In the genomic region with DNA sequence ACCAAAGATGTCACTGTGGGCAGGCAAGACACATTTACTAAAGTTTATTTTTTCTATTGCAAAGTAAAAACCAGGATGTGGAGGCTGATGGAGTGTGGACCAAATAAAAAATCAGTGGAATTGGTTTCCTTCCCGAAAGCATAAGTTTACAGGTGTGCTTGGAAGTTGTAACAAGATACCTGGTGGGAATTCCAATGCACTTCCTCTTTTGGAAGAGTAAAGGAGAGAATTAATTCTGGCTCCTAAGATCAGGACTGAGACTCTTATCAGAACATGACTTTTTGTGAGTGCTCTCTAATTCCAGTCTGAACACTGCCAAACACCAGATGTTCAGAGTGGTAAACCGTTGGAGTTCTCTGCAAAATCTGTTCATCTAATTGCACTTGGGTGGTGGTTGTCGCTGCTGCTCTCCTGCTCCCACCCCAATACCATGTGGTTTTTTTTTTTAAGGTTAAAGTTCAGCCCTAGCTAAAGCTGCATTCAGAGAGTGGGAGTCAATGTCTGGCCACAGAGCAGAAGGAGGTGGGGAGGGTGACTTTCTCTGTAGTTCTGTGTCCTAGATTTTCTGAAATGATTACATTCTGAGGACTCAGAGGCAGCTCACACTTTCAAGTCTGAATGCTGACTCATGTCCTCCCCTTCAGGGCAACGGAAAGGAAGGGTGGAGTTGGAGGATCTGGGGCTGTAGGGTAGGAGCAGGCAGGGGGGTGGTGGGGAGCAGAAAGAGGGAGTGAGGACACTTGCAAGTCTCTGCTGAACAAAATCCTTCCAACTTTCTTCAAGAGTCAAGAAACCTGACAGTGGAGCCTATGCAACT, we compare ENCODE assay signal across 8 cellular contexts.
DNase-seq lines count a peak whose midpoint lies in the region; ATAC-seq and TF ChIP-seq lines count a peak whose summit lies in the region.

No MANE protein-coding gene starts in this region.

- WGBS in hepatocyte (ENCODE audit: low lambda C conversion rate, missing lambda C conversion rate), result 25% methylated on average over 4 of the region's 4 CpGs

- H3K36me3 ChIP-seq in hepatocyte (replicated peaks; ENCODE audit: insufficient read depth, low read depth), result no peaks in the 10 kb centered on the region

- H3K27me3 Mint-ChIP-seq in activated T-cell treated with anti-CD3 and anti-CD28 coated beads, Interleukin-2, amount 50 U/mL, for 72 hours (ENCODE audit: low read depth), result peaks cover 17% of the 10 kb centered on the region

- no peaks in the 10 kb centered on the region for H3K27me3 ChIP-seq in hepatocyte

- H3K9me3 ChIP-seq in hepatocyte (ENCODE audit: low read depth), result no peaks in the 10 kb centered on the region

- peaks cover 10% of the 10 kb centered on the region for H3K4me1 ChIP-seq in hepatocyte (ENCODE audit: insufficient read depth)

- DNase-seq in EL, result peak; percentile 95
- DNase-seq in HCEC 1CT, result peak; percentile 91
- peak; percentile 82 for DNase-seq in NCI-H2171 (lab: John Stamatoyannopoulos, UW)
- peak; percentile 64 to 68 for DNase-seq in activated T-cell treated with anti-CD3 and anti-CD28 coated beads, Interleukin-2, amount 50 U/mL, for 72 hours
- peak; percentile 50 for DNase-seq in hepatocyte (ENCODE audit: low spot score)
- DNase-seq in stimulated activated CD8-positive, alpha-beta memory T cell treated with anti-CD3 and anti-CD28 coated beads, Interleukin-4, amount 100 ng/mL, for 4 hours (ENCODE audit: low read depth in 2 of 2, low spot score in 1 of 2), result peak; percentile 6 to 10
- no peak for DNase-seq in NAMALWA (ENCODE audit: low spot score)

- peak; percentile 91 to 92 for ATAC-seq in activated T-cell treated with anti-CD3 and anti-CD28 coated beads, Interleukin-2, amount 50 U/mL, for 72 hours (replicated peaks in 1 of 2)
- ATAC-seq in HG02571 (IDR thresholded peaks at IDR 0.05; ENCODE audit: unreplicated experiment), result no peak

- H3K4me3 Mint-ChIP-seq in activated T-cell treated with anti-CD3 and anti-CD28 coated beads, Interleukin-2, amount 50 U/mL, for 72 hours, result peak overlapping the region; percentile 49 to 72

- no peaks in the 10 kb centered on the region for H3K36me3 Mint-ChIP-seq in activated T-cell treated with anti-CD3 and anti-CD28 coated beads, Interleukin-2, amount 50 U/mL, for 72 hours (ENCODE audit: insufficient read depth in 2 of 2)

- TF ChIP-seq CTCF in hepatocyte (IDR thresholded peaks at IDR 0.05; ENCODE audit: poor library complexity), result no peak

- H3K27ac Mint-ChIP-seq in activated T-cell treated with anti-CD3 and anti-CD28 coated beads, Interleukin-2, amount 50 U/mL, for 72 hours, result peak overlapping the region; percentile 71

- H3K27ac ChIP-seq in hepatocyte, result peak overlapping the region; percentile 5

- no peak overlapping the region for H3K4me3 ChIP-seq in hepatocyte

- H3K4me2 ChIP-seq in hepatocyte, result no peak overlapping the region

- peaks cover 0 to 2% of the 10 kb centered on the region in 2 donors for H3K9me3 Mint-ChIP-seq in activated T-cell treated with anti-CD3 and anti-CD28 coated beads, Interleukin-2, amount 50 U/mL, for 72 hours

- H4K20me1 ChIP-seq in hepatocyte (ENCODE audit: insufficient read depth, poor library complexity, severe bottlenecking), result no peaks in the 10 kb centered on the region

- no peaks in the 10 kb centered on the region for H3K9me2 ChIP-seq in hepatocyte (replicated peaks; ENCODE audit: insufficient read depth)

- no peaks in the 10 kb centered on the region for H3K79me2 ChIP-seq in hepatocyte

- no peak overlapping the region for H2AFZ ChIP-seq in hepatocyte

- H3K4me1 Mint-ChIP-seq in activated T-cell treated with anti-CD3 and anti-CD28 coated beads, Interleukin-2, amount 50 U/mL, for 72 hours (ENCODE audit: low read depth), result peaks cover 45% of the 10 kb centered on the region
